Comparison of ENCODE assay signal across 8 cellular contexts in genomic region chr11:11841605-11842425, GRCh38. TPM values are rescaled to one million over a fixed set of nuclear protein-coding genes. Genes with fewer than 3 reads are reported as not detected.
DNase-seq lines count a peak whose midpoint lies in the region; ATAC-seq, FAIRE-seq and TF ChIP-seq lines count a peak whose summit lies in the region.

A gene with protein sequence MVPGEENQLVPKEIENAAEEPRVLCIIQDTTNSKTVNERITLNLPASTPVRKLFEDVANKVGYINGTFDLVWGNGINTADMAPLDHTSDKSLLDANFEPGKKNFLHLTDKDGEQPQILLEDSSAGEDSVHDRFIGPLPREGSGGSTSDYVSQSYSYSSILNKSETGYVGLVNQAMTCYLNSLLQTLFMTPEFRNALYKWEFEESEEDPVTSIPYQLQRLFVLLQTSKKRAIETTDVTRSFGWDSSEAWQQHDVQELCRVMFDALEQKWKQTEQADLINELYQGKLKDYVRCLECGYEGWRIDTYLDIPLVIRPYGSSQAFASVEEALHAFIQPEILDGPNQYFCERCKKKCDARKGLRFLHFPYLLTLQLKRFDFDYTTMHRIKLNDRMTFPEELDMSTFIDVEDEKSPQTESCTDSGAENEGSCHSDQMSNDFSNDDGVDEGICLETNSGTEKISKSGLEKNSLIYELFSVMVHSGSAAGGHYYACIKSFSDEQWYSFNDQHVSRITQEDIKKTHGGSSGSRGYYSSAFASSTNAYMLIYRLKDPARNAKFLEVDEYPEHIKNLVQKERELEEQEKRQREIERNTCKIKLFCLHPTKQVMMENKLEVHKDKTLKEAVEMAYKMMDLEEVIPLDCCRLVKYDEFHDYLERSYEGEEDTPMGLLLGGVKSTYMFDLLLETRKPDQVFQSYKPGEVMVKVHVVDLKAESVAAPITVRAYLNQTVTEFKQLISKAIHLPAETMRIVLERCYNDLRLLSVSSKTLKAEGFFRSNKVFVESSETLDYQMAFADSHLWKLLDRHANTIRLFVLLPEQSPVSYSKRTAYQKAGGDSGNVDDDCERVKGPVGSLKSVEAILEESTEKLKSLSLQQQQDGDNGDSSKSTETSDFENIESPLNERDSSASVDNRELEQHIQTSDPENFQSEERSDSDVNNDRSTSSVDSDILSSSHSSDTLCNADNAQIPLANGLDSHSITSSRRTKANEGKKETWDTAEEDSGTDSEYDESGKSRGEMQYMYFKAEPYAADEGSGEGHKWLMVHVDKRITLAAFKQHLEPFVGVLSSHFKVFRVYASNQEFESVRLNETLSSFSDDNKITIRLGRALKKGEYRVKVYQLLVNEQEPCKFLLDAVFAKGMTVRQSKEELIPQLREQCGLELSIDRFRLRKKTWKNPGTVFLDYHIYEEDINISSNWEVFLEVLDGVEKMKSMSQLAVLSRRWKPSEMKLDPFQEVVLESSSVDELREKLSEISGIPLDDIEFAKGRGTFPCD (N-terminal part only) (plus strand): TSS chr11:11841972. CDS start chr11:11842186, 214 bp downstream.

- H3K9me2 ChIP-seq in neural cell (ENCODE audit: insufficient read depth, low read length), result no peaks in the 10 kb centered on the region

- no peaks in the 10 kb centered on the region for H3K9me3 ChIP-seq in RWPE2 (ENCODE audit: severe bottlenecking)
- no peaks in the 10 kb centered on the region for H3K9me3 ChIP-seq in neural cell (ENCODE audit: low read length)
- no peaks in the 10 kb centered on the region for H3K9me3 ChIP-seq in stomach smooth muscle (ENCODE audit: control insufficient read depth in 2 of 2, low read length in 2 of 2)

- H3K27me3 ChIP-seq in H7 (ENCODE audit: control insufficient read depth, insufficient read depth, low read length) (no peaks in the 10 kb centered on the region), RWPE2 (ENCODE audit: insufficient read depth, poor library complexity, severe bottlenecking) (no peaks in the 10 kb centered on the region), neural cell (ENCODE audit: insufficient read depth, low read depth, low read length) (no peaks in the 10 kb centered on the region), stomach smooth muscle (ENCODE audit: control insufficient read depth in 1 of 2, insufficient read depth in 2 of 2, low read length in 2 of 2) (no peaks in the 10 kb centered on the region)

- peak; percentile 69 for ATAC-seq in RWPE2 (ENCODE audit: low read depth)

- H3K4me3 ChIP-seq in H7 (ENCODE audit: insufficient read depth, low read depth, low read length) (peak within 1 kb of the TSS; percentile 85), RWPE2 (ENCODE audit: severe bottlenecking) (peak within 1 kb of the TSS; percentile 74), fibroblast of villous mesenchyme (ENCODE audit: low read depth, low read length) (peak within 1 kb of the TSS; percentile 82), neural cell (ENCODE audit: low read length) (peak within 1 kb of the TSS; percentile 85), stomach smooth muscle (ENCODE audit: low read length in 2 of 2) (peak within 1 kb of the TSS; percentile 79 to 89)

- H3K36me3 ChIP-seq in H7 (replicated peaks; ENCODE audit: control insufficient read depth, insufficient read depth, low read length) (no peaks in the 10 kb centered on the region), RWPE2 (ENCODE audit: low read depth) (no peaks in the 10 kb centered on the region), neural cell (ENCODE audit: insufficient read depth, low read length) (no peaks in the 10 kb centered on the region), stomach smooth muscle (ENCODE audit: control insufficient read depth in 2 of 2, insufficient read depth in 2 of 2, low read length in 2 of 2) (no peaks in the 10 kb centered on the region)

- no peaks in the 10 kb centered on the region for H4K20me1 ChIP-seq in neural cell (ENCODE audit: insufficient read depth)

- peak; percentile 31 for TF ChIP-seq RAD21 in neural cell (conservative IDR thresholded peaks at IDR 0.05)

- H3K27ac ChIP-seq in RWPE2 (ENCODE audit: poor library complexity, severe bottlenecking), result peak within 1 kb of the TSS; percentile 72
- H3K27ac ChIP-seq in neural cell (ENCODE audit: low read length), result peak within 1 kb of the TSS; percentile 96
- H3K27ac ChIP-seq in stomach smooth muscle (ENCODE audit: low read length), result peak within 1 kb of the TSS; percentile 94

- H2AFZ ChIP-seq in neural cell (ENCODE audit: low read depth, low read length), result peak within 1 kb of the TSS; percentile 94

- H3K4me1 ChIP-seq in RWPE2 (ENCODE audit: insufficient read depth, poor library complexity, severe bottlenecking), result peaks cover 26% of the 10 kb centered on the region
- H3K4me1 ChIP-seq in stomach smooth muscle (ENCODE audit: control insufficient read depth, insufficient read depth, low read length), result peaks cover 11% of the 10 kb centered on the region

- peak within 1 kb of the TSS; percentile 74 for H3K4me2 ChIP-seq in neural cell (ENCODE audit: low read length)

- DNase-seq in H7 (peak; percentile 87), LoVo (ENCODE audit: low spot score) (peak; percentile 92), RWPE2 (ENCODE audit: low spot score) (peak; percentile 85), fibroblast of villous mesenchyme (ENCODE audit: low read depth) (peak; percentile 87)
- DNase-seq in activated T-helper 9 cell treated with anti-CD3 and anti-CD28 coated beads, Interleukin-2, amount 50 U/mL, for 16 hours (ENCODE audit: low read depth), result peak; percentile 88

- H3K79me2 ChIP-seq in neural cell (replicated peaks; ENCODE audit: insufficient read depth, low read length), result peaks cover 47% of the 10 kb centered on the region

- peak; percentile 41 for TF ChIP-seq EP300 in neural cell (conservative IDR thresholded peaks at IDR 0.05; ENCODE audit: poor library complexity, severe bottlenecking)

- peak; percentile 13 for FAIRE-seq in G401.6 (lab: Jason Lieb, UNC)

- peak within 1 kb of the TSS; percentile 97 for H3K9ac ChIP-seq in neural cell (ENCODE audit: low read length)
- H3K9ac ChIP-seq in stomach smooth muscle (ENCODE audit: low read length in 2 of 2), result peak within 1 kb of the TSS; percentile 91 to 93

- peak; percentile 53 for TF ChIP-seq CTCF in RWPE2 (IDR thresholded peaks at IDR 0.05; ENCODE audit: poor library complexity, severe bottlenecking)
- peak; percentile 68 for TF ChIP-seq CTCF in fibroblast of villous mesenchyme (IDR thresholded peaks at IDR 0.05; ENCODE audit: insufficient read depth, low read depth, low read length)
- TF ChIP-seq CTCF in neural cell (IDR thresholded peaks at IDR 0.05; ENCODE audit: poor library complexity, severe bottlenecking), result peak; percentile 71

- peaks cover 3% of the 10 kb centered on the region for H3F3A ChIP-seq in neural cell (ENCODE audit: insufficient read depth, low read length, poor library complexity, severe bottlenecking)

TF ChIP-seq in neural cell, 6 proteins besides CTCF, POLR2A, EP300 and RAD21:
- TF ChIP-seq, protein P1, sequence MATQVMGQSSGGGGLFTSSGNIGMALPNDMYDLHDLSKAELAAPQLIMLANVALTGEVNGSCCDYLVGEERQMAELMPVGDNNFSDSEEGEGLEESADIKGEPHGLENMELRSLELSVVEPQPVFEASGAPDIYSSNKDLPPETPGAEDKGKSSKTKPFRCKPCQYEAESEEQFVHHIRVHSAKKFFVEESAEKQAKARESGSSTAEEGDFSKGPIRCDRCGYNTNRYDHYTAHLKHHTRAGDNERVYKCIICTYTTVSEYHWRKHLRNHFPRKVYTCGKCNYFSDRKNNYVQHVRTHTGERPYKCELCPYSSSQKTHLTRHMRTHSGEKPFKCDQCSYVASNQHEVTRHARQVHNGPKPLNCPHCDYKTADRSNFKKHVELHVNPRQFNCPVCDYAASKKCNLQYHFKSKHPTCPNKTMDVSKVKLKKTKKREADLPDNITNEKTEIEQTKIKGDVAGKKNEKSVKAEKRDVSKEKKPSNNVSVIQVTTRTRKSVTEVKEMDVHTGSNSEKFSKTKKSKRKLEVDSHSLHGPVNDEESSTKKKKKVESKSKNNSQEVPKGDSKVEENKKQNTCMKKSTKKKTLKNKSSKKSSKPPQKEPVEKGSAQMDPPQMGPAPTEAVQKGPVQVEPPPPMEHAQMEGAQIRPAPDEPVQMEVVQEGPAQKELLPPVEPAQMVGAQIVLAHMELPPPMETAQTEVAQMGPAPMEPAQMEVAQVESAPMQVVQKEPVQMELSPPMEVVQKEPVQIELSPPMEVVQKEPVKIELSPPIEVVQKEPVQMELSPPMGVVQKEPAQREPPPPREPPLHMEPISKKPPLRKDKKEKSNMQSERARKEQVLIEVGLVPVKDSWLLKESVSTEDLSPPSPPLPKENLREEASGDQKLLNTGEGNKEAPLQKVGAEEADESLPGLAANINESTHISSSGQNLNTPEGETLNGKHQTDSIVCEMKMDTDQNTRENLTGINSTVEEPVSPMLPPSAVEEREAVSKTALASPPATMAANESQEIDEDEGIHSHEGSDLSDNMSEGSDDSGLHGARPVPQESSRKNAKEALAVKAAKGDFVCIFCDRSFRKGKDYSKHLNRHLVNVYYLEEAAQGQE (IDR thresholded peaks at IDR 0.05; ENCODE audit: borderline replicate concordance), result peak; percentile 70
- TF ChIP-seq TAF1 (IDR thresholded peaks at IDR 0.05; ENCODE audit: low read depth) (peak; percentile 81), POLR2AphosphoS5 (IDR thresholded peaks at IDR 0.05) (peak; percentile 95), SMC3 (conservative IDR thresholded peaks at IDR 0.05; ENCODE audit: poor library complexity) (no peak)

RNA-seq across cellular contexts. Expression of the gene that starts here (rescaled TPM):
- total RNA-seq in H7 (2014; rRNA removed; shearing (Covaris generic)), result 25.8 and 32.8 TPM in 2 replicates
- 93.4 and 116 TPM in 2 replicates for total RNA-seq in fibroblast of villous mesenchyme
- polyA plus RNA-seq in neural cell, result 89.6 and 92.6 TPM in 2 replicates
- polyA minus RNA-seq in neural cell, result 213 and 248 TPM in 2 replicates

Comparison
In these comparisons a context has a peak if more than half of its experiments do, and no peak if none do; other contexts are left out.
1. Peak in every context shown above with its lines: DNase-seq, ATAC-seq, H3K4me3 ChIP-seq and H3K27ac ChIP-seq.